In genomic region chr17:50150354-50151040, GRCh38 we compare ENCODE assay signal across 8 cellular contexts. TPM values are rescaled to one million over a fixed set of nuclear protein-coding genes. Genes with fewer than 3 reads are reported as not detected.
A peak's percentile ranks its signal among the peaks of the same experiment; 100 is the strongest.
DNase-seq lines count a peak whose midpoint lies in the region; ATAC-seq lines count a peak whose summit lies in the region.

Gene PPP1R9B (minus strand): TSS chr17:50150677. CDS start chr17:50150513, 164 bp downstream.

- no peaks in the 10 kb centered on the region for H3K9me3 Mint-ChIP-seq in activated T-helper 2 cell treated with anti-CD3 and anti-CD28 coated beads, Interferon-gamma antibody, Interleukin-2, Interleukin-4, amounts not matched to agents 10 μg/mL and 5 μg/mL and 100 μg/mL, durations not matched to agents 14 hours and 24 hours and 36 hours

- H3K36me3 Mint-ChIP-seq in activated T-helper 2 cell treated with anti-CD3 and anti-CD28 coated beads, Interferon-gamma antibody, Interleukin-2, Interleukin-4, amounts not matched to agents 10 μg/mL and 5 μg/mL and 100 μg/mL, durations not matched to agents 14 hours and 24 hours and 36 hours (ENCODE audit: low read depth) = peaks cover 34% of the 10 kb centered on the region

- peak within 1 kb of the TSS; percentile 95 for H3K4me3 Mint-ChIP-seq in activated T-helper 2 cell treated with anti-CD3 and anti-CD28 coated beads, Interferon-gamma antibody, Interleukin-2, Interleukin-4, amounts not matched to agents 10 μg/mL and 5 μg/mL and 100 μg/mL, durations not matched to agents 14 hours and 24 hours and 36 hours (ENCODE audit: low read depth)

- DNase-seq in NCI-H526 treated with DMSO at 0.1 percent for 48 hours (lab: John Stamatoyannopoulos, UW) (peak; percentile 28), NCI-H526 (lab: John Stamatoyannopoulos, UW) (no peak), left ventricle myocardium superior (no peak), sciatic nerve (ENCODE audit: low spot score) (no peak), RPMI8226 (no peak), DMS79 treated with DMSO at 0.1 percent for 48 hours (lab: John Stamatoyannopoulos, UW) (no peak), Kasumi-1 (lab: John Stamatoyannopoulos, UW) (no peak)
- DNase-seq in activated T-helper 2 cell treated with anti-CD3 and anti-CD28 coated beads, Interferon-gamma antibody, Interleukin-2, Interleukin-4, amounts not matched to agents 10 μg/mL and 5 μg/mL and 100 μg/mL, durations not matched to agents 14 hours and 24 hours and 36 hours (ENCODE audit: low spot score) = no peak

- H3K27me3 Mint-ChIP-seq in activated T-helper 2 cell treated with anti-CD3 and anti-CD28 coated beads, Interferon-gamma antibody, Interleukin-2, Interleukin-4, amounts not matched to agents 10 μg/mL and 5 μg/mL and 100 μg/mL, durations not matched to agents 14 hours and 24 hours and 36 hours (ENCODE audit: low read depth) = no peaks in the 10 kb centered on the region

- intact Hi-C loops in activated T-helper 2 cell treated with anti-CD3 and anti-CD28 coated beads, Interferon-gamma antibody, Interleukin-2, Interleukin-4, amounts not matched to agents 10 μg/mL and 5 μg/mL and 100 μg/mL, durations not matched to agents 14 hours and 24 hours and 36 hours (cut with micrococcal nuclease) = loop anchor here (1.0 to 5.0 kb wide), 2 partner anchors 11 to 53 kb away; partner anchors contain the start of gene PDK2
- intact Hi-C loops in left ventricle myocardium superior (cut with micrococcal nuclease) = no loop called here
- intact Hi-C loops in sciatic nerve (cut with DNase I) = loop anchor here (10.0 kb wide), 1 partner anchor 56 kb away; the partner anchor contains the start of gene PDK2

- peak within 1 kb of the TSS; percentile 97 for H3K27ac Mint-ChIP-seq in activated T-helper 2 cell treated with anti-CD3 and anti-CD28 coated beads, Interferon-gamma antibody, Interleukin-2, Interleukin-4, amounts not matched to agents 10 μg/mL and 5 μg/mL and 100 μg/mL, durations not matched to agents 14 hours and 24 hours and 36 hours

- ATAC-seq in left ventricle myocardium superior (peak; percentile 0), sciatic nerve (no peak)

- H3K4me1 Mint-ChIP-seq in activated T-helper 2 cell treated with anti-CD3 and anti-CD28 coated beads, Interferon-gamma antibody, Interleukin-2, Interleukin-4, amounts not matched to agents 10 μg/mL and 5 μg/mL and 100 μg/mL, durations not matched to agents 14 hours and 24 hours and 36 hours (ENCODE audit: low read depth) = peaks cover 38% of the 10 kb centered on the region

RNA-seq across cellular contexts. Expression of gene PPP1R9B, which starts in this region (rescaled TPM):
- total RNA-seq in activated T-helper 2 cell treated with anti-CD3 and anti-CD28 coated beads, Interferon-gamma antibody, Interleukin-2, Interleukin-4, amounts not matched to agents 10 μg/mL and 5 μg/mL and 100 μg/mL, durations not matched to agents 14 hours and 24 hours and 36 hours = 126 and 130 TPM in 2 replicates
- total RNA-seq in left ventricle myocardium superior = 37.6 TPM
- total RNA-seq in sciatic nerve = 58.8 TPM
